8 cellular contexts compared by ENCODE assay signal in the genomic region with DNA sequence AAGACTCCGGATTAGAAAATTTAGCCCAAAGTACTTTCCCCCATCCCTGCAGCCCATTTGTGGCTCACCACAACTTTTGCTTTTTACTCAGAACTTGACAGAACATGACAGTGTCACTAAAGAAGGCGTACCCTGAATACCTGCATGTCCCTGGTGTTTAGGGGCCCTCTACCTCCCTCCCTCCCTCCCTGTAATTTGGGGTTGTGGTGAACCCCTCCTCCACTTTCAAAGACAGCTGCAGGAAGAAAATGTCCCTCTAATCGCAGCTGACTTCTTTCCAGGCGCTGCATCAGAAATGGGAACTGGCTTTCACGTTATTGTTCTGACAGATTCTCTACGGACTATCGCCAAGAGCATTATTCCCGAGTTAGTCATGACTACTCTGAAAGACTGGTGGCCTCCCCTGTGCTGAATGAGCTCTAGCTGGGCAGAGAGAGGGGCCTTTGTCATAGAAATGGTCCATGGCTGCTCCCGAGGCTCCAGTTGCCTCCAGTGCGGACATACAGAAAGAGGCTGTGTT.
A peak's percentile ranks its signal among the peaks of the same experiment; 100 is the strongest.
DNase-seq lines count a peak whose midpoint lies in the region; ATAC-seq and TF ChIP-seq lines count a peak whose summit lies in the region.

No MANE protein-coding gene starts in this region.

- ATAC-seq in GM21529 (IDR thresholded peaks at IDR 0.05; ENCODE audit: unreplicated experiment) (peak; percentile 84), left lung (peak; percentile 35)

- no peaks in the 10 kb centered on the region for H3K36me3 Mint-ChIP-seq in HFFc6 (ENCODE audit: low read depth)

- H3K27me3 ChIP-seq in left lung = no peaks in the 10 kb centered on the region

- no peaks in the 10 kb centered on the region for H3K36me3 ChIP-seq in left lung

- intact Hi-C loops in left lung (cut with DNase I) = no loop called here

- no peaks in the 10 kb centered on the region for H3K9me3 ChIP-seq in left lung

- DNase-seq in GDM1 (lab: John Stamatoyannopoulos, UW) = peak; percentile 50
- DNase-seq in activated T-cell treated with anti-CD3 and anti-CD28 coated beads, Interleukin-2, amount 50 U/mL, for 48 hours = peak; percentile 58 to 59
- DNase-seq in left lung = no peak
- no peak for DNase-seq in HFFc6
- DNase-seq in activated CD8-positive, alpha-beta memory T cell treated with anti-CD3 and anti-CD28 coated beads, Interleukin-2, amount 50 U/mL, for 48 hours = no peak
- DNase-seq in SKM-1 treated with dmso at 0.1 percent for 144 hours (lab: John Stamatoyannopoulos, UW; ENCODE audit: unreplicated experiment) = no peak
- no peak for DNase-seq in HUDEP-2 (lab: John Stamatoyannopoulos, UW; ENCODE audit: unreplicated experiment in 76 of 76)

- peaks cover 5% of the 10 kb centered on the region for H3K27me3 Mint-ChIP-seq in HFFc6 (ENCODE audit: insufficient read depth)

- no peaks in the 10 kb centered on the region for H3K9me3 Mint-ChIP-seq in HFFc6

- no peaks in the 10 kb centered on the region for H3K4me1 ChIP-seq in left lung

- TF ChIP-seq CTCF in left lung (IDR thresholded peaks at IDR 0.05) = no peak
- no peak for TF ChIP-seq CTCF in HFFc6 (IDR thresholded peaks at IDR 0.05)

- no peak overlapping the region for H3K27ac Mint-ChIP-seq in HFFc6

- peaks cover 7% of the 10 kb centered on the region for H3K4me1 Mint-ChIP-seq in HFFc6 (ENCODE audit: low read depth)

- no peak overlapping the region for H3K4me3 Mint-ChIP-seq in HFFc6

- no peak overlapping the region for H3K27ac ChIP-seq in left lung

- H3K4me3 ChIP-seq in left lung = no peak overlapping the region

Comparison
In these comparisons a context has a peak if more than half of its experiments do, and no peak if none do; other contexts are left out.
1. DNase-seq: peak in GDM1 (single experiment) and activated T-cell treated with anti-CD3 and anti-CD28 coated beads, Interleukin-2, amount 50 U/mL, for 48 hours (2 of 2); none in left lung (0 of 2), HFFc6 (single experiment), activated CD8-positive, alpha-beta memory T cell treated with anti-CD3 and anti-CD28 coated beads, Interleukin-2, amount 50 U/mL, for 48 hours (single experiment), SKM-1 treated with dmso at 0.1 percent for 144 hours (single experiment) and HUDEP-2 (0 of 76).